Comparison of ENCODE assay signal across 11 cellular contexts in the genomic region with DNA sequence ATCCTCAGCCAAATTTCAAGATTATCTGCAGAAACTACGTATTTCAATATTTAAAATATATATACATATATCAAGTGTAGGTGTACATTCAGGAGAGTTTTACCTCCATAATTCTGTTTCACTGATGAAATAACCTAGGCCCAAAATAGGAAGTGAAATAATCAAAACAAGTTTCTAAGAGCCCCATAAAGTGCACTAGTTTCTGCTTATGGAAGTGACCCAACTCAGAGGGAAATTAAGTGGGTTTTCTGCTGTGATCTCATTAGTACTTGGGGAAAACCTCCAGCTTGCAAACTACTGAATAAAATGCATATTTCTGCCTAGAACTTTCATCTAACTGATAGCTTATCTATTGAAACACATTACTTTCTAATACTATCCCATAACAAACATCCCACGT. TPM values are rescaled to one million over a fixed set of nuclear protein-coding genes. Genes with fewer than 3 reads are reported as not detected.
DNase-seq lines count a peak whose midpoint lies in the region; ATAC-seq and TF ChIP-seq lines count a peak whose summit lies in the region.
"Had no signal": no experiment of that assay in that cellular context is flagged by ENCODE, and none has a peak within 500 bp of the region (broad histone marks: within the 10 kb centered on the region; RNA-seq: fewer than 3 reads in every experiment).

No MANE protein-coding gene starts in this region.

- DNase-seq in NCI-H2171 (lab: John Stamatoyannopoulos, UW) (no peak), thyroid gland (no peak), activated gamma-delta T cell (lab: John Stamatoyannopoulos, UW) (no peak), endodermal cell (no peak)
- DNase-seq: left colon had no signal

- no peaks in the 10 kb centered on the region for H3K36me3 Mint-ChIP-seq in endodermal cell (ENCODE audit: low read depth)
- H3K36me3 Mint-ChIP-seq: activated naive CD4-positive, alpha-beta T cell treated with anti-CD3 and anti-CD28 coated beads, Interleukin-2, amount 50 U/mL, for 72 hours had no signal

- H3K27me3 Mint-ChIP-seq in endodermal cell (ENCODE audit: insufficient read depth), result no peaks in the 10 kb centered on the region
- H3K27me3 Mint-ChIP-seq: dendritic cell treated with granulocyte-macrophage colony-stimulating factor and Interleukin-4, amounts not matched to agents 40 ng/mL and 50 ng/mL, for 4 days had no signal

- H3K27ac ChIP-seq in thyroid gland (no peak overlapping the region), endodermal cell (ENCODE audit: low read depth, low read length) (no peak overlapping the region)

- no peak for TF ChIP-seq CTCF in thyroid gland (IDR thresholded peaks at IDR 0.05)
- TF ChIP-seq CTCF in endodermal cell (conservative IDR thresholded peaks at IDR 0.05), result no peak

- 85 to 87% methylated on average over 2 of the region's 2 CpGs for WGBS in thyroid gland, 2 donors
- 100% methylated on average over 1 of the region's 2 CpGs; no CpG with 5 or more reads in 1 of the 2 experiments for WGBS in endodermal cell (ENCODE audit: insufficient coverage in 1 of 2, insufficient read length in 1 of 2), 2 experiments

- no peak for TF ChIP-seq POLR2A in thyroid gland (IDR thresholded peaks at IDR 0.05)

- H3K4me3 Mint-ChIP-seq in endodermal cell, result no peak overlapping the region
- H3K4me3 Mint-ChIP-seq: dendritic cell treated with granulocyte-macrophage colony-stimulating factor and Interleukin-4, amounts not matched to agents 40 ng/mL and 50 ng/mL, for 4 days had no signal

- H3K4me1 ChIP-seq in thyroid gland, result no peaks in the 10 kb centered on the region
- no peaks in the 10 kb centered on the region for H3K4me1 ChIP-seq in endodermal cell (ENCODE audit: control insufficient read depth, insufficient read depth, low read length)

- no peak overlapping the region for H3K27ac Mint-ChIP-seq in endodermal cell
- H3K27ac Mint-ChIP-seq: activated naive CD4-positive, alpha-beta T cell treated with anti-CD3 and anti-CD28 coated beads, Interleukin-2, amount 50 U/mL, for 72 hours; dendritic cell treated with granulocyte-macrophage colony-stimulating factor and Interleukin-4, amounts not matched to agents 40 ng/mL and 50 ng/mL, for 4 days had no signal

- intact Hi-C loops in thyroid gland (cut with DNase I), result no loop called here

- peaks cover 6% of the 10 kb centered on the region for H3K9me3 Mint-ChIP-seq in endodermal cell
- H3K9me3 Mint-ChIP-seq: activated naive CD4-positive, alpha-beta T cell treated with anti-CD3 and anti-CD28 coated beads, Interleukin-2, amount 50 U/mL, for 72 hours had no signal

- no peaks in the 10 kb centered on the region for H3K36me3 ChIP-seq in thyroid gland
- no peaks in the 10 kb centered on the region for H3K36me3 ChIP-seq in endodermal cell (ENCODE audit: control insufficient read depth, insufficient read depth, low read length)

- ATAC-seq in GM18502 (IDR thresholded peaks at IDR 0.05; ENCODE audit: poor library complexity, unreplicated experiment) (peak; percentile 92), GM19468 (IDR thresholded peaks at IDR 0.05; ENCODE audit: extremely low read depth, unreplicated experiment) (peak; percentile 53), HG02885 (IDR thresholded peaks at IDR 0.05; ENCODE audit: poor library complexity, unreplicated experiment) (peak; percentile 93), HG03558 (IDR thresholded peaks at IDR 0.05; ENCODE audit: extremely low read depth, unreplicated experiment) (peak; percentile 80)
- ATAC-seq: activated naive CD4-positive, alpha-beta T cell treated with anti-CD3 and anti-CD28 coated beads, Interleukin-2, amount 50 U/mL, for 72 hours; left colon had no signal

- H3K4me1 Mint-ChIP-seq in endodermal cell, result no peaks in the 10 kb centered on the region

- H3K9me3 ChIP-seq in thyroid gland (no peaks in the 10 kb centered on the region), endodermal cell (ENCODE audit: control insufficient read depth, low read length) (peaks cover 6% of the 10 kb centered on the region)

- H3K27me3 ChIP-seq in thyroid gland (no peaks in the 10 kb centered on the region), endodermal cell (ENCODE audit: control insufficient read depth, insufficient read depth, low read length, poor library complexity, severe bottlenecking) (no peaks in the 10 kb centered on the region)

- H3K4me3 ChIP-seq in thyroid gland (replicated peaks in 1 of 3) (no peak overlapping the region), endodermal cell (ENCODE audit: low read length) (no peak overlapping the region)

- no peak overlapping the region for H3K9ac ChIP-seq in endodermal cell (ENCODE audit: extremely low read depth, low read length, poor library complexity, severe bottlenecking)

RNA-seq across cellular contexts. Expression of a gene that starts 45.4 kb away (rescaled TPM):
- total RNA-seq in thyroid gland, result 10 to 100 TPM in 1 of 4 donors, 1 to 10 TPM in 3; 2.2 to 12.1 (median 6.4) TPM
- total RNA-seq in endodermal cell, result 10 to 100 TPM; 22.8 to 23.0 TPM
- polyA plus RNA-seq in endodermal cell (2013, experiment 1 of 2), result 22.8 TPM
- 23.4 TPM for polyA plus RNA-seq in endodermal cell (2013, experiment 2 of 2)
